33 cellular contexts compared by ENCODE assay signal in genomic region chr14:47060050-47060449, GRCh38.
DNase-seq lines count a peak whose midpoint lies in the region; ATAC-seq, FAIRE-seq and TF ChIP-seq lines count a peak whose summit lies in the region.
"Had no signal": no experiment of that assay in that cellular context is flagged by ENCODE, and none has a peak within 500 bp of the region (broad histone marks: within the 10 kb centered on the region; RNA-seq: fewer than 3 reads in every experiment).

No MANE protein-coding gene starts in this region.

- no peak overlapping the region for H3K9ac ChIP-seq in HepG2 (ENCODE audit: insufficient read depth, low read depth, low read length)
- H3K9ac ChIP-seq in IMR-90 (ENCODE audit: low read depth, low read length) = no peak overlapping the region
- H3K9ac ChIP-seq: BLaER1; BLaER1 treated with 17β-estradiol and CSF1 and Interleukin-3, amounts not matched to agents 10 nM and 100 nM had no signal

- FAIRE-seq in HepG2 (lab: Jason Lieb, UNC) (no peak), A549 (lab: Jason Lieb, UNC) (no peak)
- FAIRE-seq: D721Med had no signal

- H2BK5ac ChIP-seq in IMR-90 (ENCODE audit: low read depth, low read length, poor library complexity, severe bottlenecking) = no peak overlapping the region

- no peaks in the 10 kb centered on the region for H3K27me3 Mint-ChIP-seq in activated CD4-positive, alpha-beta T cell treated with anti-CD3 and anti-CD28 coated beads for 36 hours
- H3K27me3 Mint-ChIP-seq: B cell; CD4-positive, alpha-beta memory T cell; CD4-positive, alpha-beta T cell; CD4-positive, CD25-positive, alpha-beta regulatory T cell; CD8-positive, alpha-beta memory T cell had no signal

- intact Hi-C loops in HepG2 (cut with micrococcal nuclease; ENCODE audit: unreplicated experiment) (no loop called here), right lobe of liver (cut with DNase I) (no loop called here), IMR-90 (cut with micrococcal nuclease) (no loop called here), spleen (cut with DNase I; ENCODE audit: low total_unique reads) (no loop called here)
- intact Hi-C loops in activated CD4-positive, alpha-beta T cell treated with anti-CD3 and anti-CD28 coated beads for 36 hours (cut with DNase I, micrococcal nuclease) = no loop called here

- no peak overlapping the region for H4K5ac ChIP-seq in IMR-90 (ENCODE audit: low read depth, low read length)

- H3K4me1 Mint-ChIP-seq in activated CD4-positive, alpha-beta T cell treated with anti-CD3 and anti-CD28 coated beads for 36 hours = no peaks in the 10 kb centered on the region
- H3K4me1 Mint-ChIP-seq: B cell; CD14-positive monocyte; CD4-positive, alpha-beta memory T cell; CD4-positive, CD25-positive, alpha-beta regulatory T cell; CD8-positive, alpha-beta memory T cell had no signal

- H4K8ac ChIP-seq in IMR-90 (ENCODE audit: low read depth in 2 of 2, low read length in 2 of 2) = no peak overlapping the region

- no peaks in the 10 kb centered on the region for H3K9me1 ChIP-seq in IMR-90 (ENCODE audit: insufficient read depth, low read length)

- H3K4ac ChIP-seq in IMR-90 (ENCODE audit: low read depth, low read length) = no peak overlapping the region

- no peak for ATAC-seq in HepG2
- ATAC-seq in right lobe of liver = no peak
- ATAC-seq in A549 = no peak
- no peak for ATAC-seq in IMR-90 (ENCODE audit: low read depth)
- no peak for ATAC-seq in activated CD4-positive, alpha-beta T cell treated with anti-CD3 and anti-CD28 coated beads for 36 hours
- ATAC-seq: CD8-positive, alpha-beta T cell had no signal

- H2AK9ac ChIP-seq in IMR-90 (replicated peaks; ENCODE audit: low read depth, low read length, poor library complexity) = no peak overlapping the region

- POLR2A ChIA-PET in HepG2 (lab: Yijun Ruan, JAX) = no interaction called here
- POLR2A ChIA-PET in A549 (lab: Yijun Ruan, JAX) = no interaction called here
- POLR2A ChIA-PET in IMR-90 (lab: Charles Lee; ENCODE audit: unreplicated experiment) = no interaction called here
- POLR2A ChIA-PET in activated CD4-positive, alpha-beta T cell treated with anti-CD3 and anti-CD28 coated beads for 36 hours (lab: Charles Lee) = no interaction called here

- dilution Hi-C loops in IMR-90 (cut with HindIII; ENCODE audit: low sequenced_read_pairs, unreplicated experiment) = no loop called here

- no peak overlapping the region for H2AFZ ChIP-seq in HepG2 (ENCODE audit: low read length)
- H2AFZ ChIP-seq in IMR-90 (replicated peaks; ENCODE audit: low read length, poor library complexity) = no peak overlapping the region

- H4K20me1 ChIP-seq in HepG2 (ENCODE audit: insufficient read depth, low read length) (no peaks in the 10 kb centered on the region), IMR-90 (ENCODE audit: insufficient read depth, low read length) (no peaks in the 10 kb centered on the region)
- H4K20me1 ChIP-seq: BLaER1; BLaER1 treated with 17β-estradiol and CSF1 and Interleukin-3, amounts not matched to agents 10 nM and 100 nM had no signal

- CTCF ChIA-PET in HepG2 (lab: Yijun Ruan, JAX; ENCODE audit: low intra/inter-chr PET ratio, low total read pairs) = no interaction called here
- CTCF ChIA-PET in A549 (lab: Yijun Ruan, JAX) = no interaction called here
- CTCF ChIA-PET in IMR-90 (lab: Yijun Ruan, JAX) = no interaction called here
- CTCF ChIA-PET in activated CD4-positive, alpha-beta T cell treated with anti-CD3 and anti-CD28 coated beads for 36 hours (lab: Charles Lee) = no interaction called here

- H3K36me3 ChIP-seq in HepG2 (replicated peaks in 1 of 2; ENCODE audit: control insufficient read depth in 1 of 2, insufficient read depth in 2 of 2, low read length in 2 of 2) = no peaks in the 10 kb centered on the region
- no peaks in the 10 kb centered on the region for H3K36me3 ChIP-seq in right lobe of liver
- no peaks in the 10 kb centered on the region for H3K36me3 ChIP-seq in IMR-90 (ENCODE audit: control insufficient read depth, insufficient read depth, low read length)
- H3K36me3 ChIP-seq in spleen = no peaks in the 10 kb centered on the region
- H3K36me3 ChIP-seq: BE2C; BLaER1; BLaER1 treated with 17β-estradiol and CSF1 and Interleukin-3, amounts not matched to agents 10 nM and 100 nM had no signal

- H3K9me3 ChIP-seq in HepG2 (ENCODE audit: low read length) (no peaks in the 10 kb centered on the region), right lobe of liver (no peaks in the 10 kb centered on the region), A549 (no peaks in the 10 kb centered on the region), IMR-90 (ENCODE audit: control insufficient read depth, insufficient read depth, low read length) (peaks cover 2% of the 10 kb centered on the region; the same call in 1 of the 2 replicates), spleen (no peaks in the 10 kb centered on the region)
- H3K9me3 ChIP-seq: BE2C; BLaER1; BLaER1 treated with 17β-estradiol and CSF1 and Interleukin-3, amounts not matched to agents 10 nM and 100 nM; Caco-2 had no signal

- no peak overlapping the region for H2BK15ac ChIP-seq in IMR-90 (ENCODE audit: low read depth, low read length)

- no peak overlapping the region for H3K56ac ChIP-seq in IMR-90 (ENCODE audit: extremely low read depth, insufficient read depth, low read length)

- no peak for TF ChIP-seq CTCF in HepG2 (CRISPR knock-in tag; IDR thresholded peaks at IDR 0.05)
- no peak for TF ChIP-seq CTCF in right lobe of liver (IDR thresholded peaks at IDR 0.05)
- no peak for TF ChIP-seq CTCF in A549 (IDR thresholded peaks at IDR 0.05)
- no peak for TF ChIP-seq CTCF in IMR-90 (conservative IDR thresholded peaks at IDR 0.05; ENCODE audit: low read depth, low read length)
- TF ChIP-seq CTCF in spleen (IDR thresholded peaks at IDR 0.05 in 8 of 11, conservative IDR thresholded peaks at IDR 0.05 in 3 of 11) = no peak

- H3K4me2 ChIP-seq in HepG2 (ENCODE audit: low read depth, low read length) (no peak overlapping the region), A549 (no peak overlapping the region), IMR-90 (ENCODE audit: low read depth, low read length) (no peak overlapping the region)
- H3K4me2 ChIP-seq: BLaER1; BLaER1 treated with 17β-estradiol and CSF1 and Interleukin-3, amounts not matched to agents 10 nM and 100 nM had no signal

- no peak for DNase-seq in HepG2 (ENCODE audit: low spot score)
- no peak for DNase-seq in right lobe of liver
- no peak for DNase-seq in A549 (ENCODE audit: low read depth in 1 of 2, low spot score in 1 of 2)
- DNase-seq in IMR-90 = no peak
- DNase-seq in activated CD4-positive, alpha-beta T cell treated with anti-CD3 and anti-CD28 coated beads for 36 hours = no peak
- no peak for DNase-seq in spleen
- DNase-seq: 8988T; ACHN; AML-193; BE2C; C1 segment of cervical spinal cord; Caco-2; Calu3; CD4-positive, alpha-beta memory T cell; CD4-positive, alpha-beta T cell; CD4-positive, CD25-positive, alpha-beta regulatory T cell; CD8-positive, alpha-beta memory T cell; CD8-positive, alpha-beta T cell; COR-L47; DMS 273 treated with DMSO at 0.1 percent for 48 hours; DMS153; DMS53; DMS79; DMS79 treated with DMSO at 0.1 percent for 48 hours; DND-41; EL had no signal

- BruUV-seq in HepG2 (replicated peaks; lab: Mats Ljungman, UMichigan) (no TSS peak), IMR-90 (replicated peaks; lab: Mats Ljungman, UMichigan) (no TSS peak)

- no peak overlapping the region for H2BK20ac ChIP-seq in IMR-90 (ENCODE audit: low read depth, low read length)

- H3K4me3 ChIP-seq in HepG2 (replicated peaks in 1 of 3; ENCODE audit: insufficient read depth in 1 of 3, low read depth in 2 of 3, low read length in 3 of 3) (no peak overlapping the region), right lobe of liver (no peak overlapping the region), A549 (no peak overlapping the region), IMR-90 (ENCODE audit: insufficient read depth, low read depth, low read length) (no peak overlapping the region), spleen (no peak overlapping the region)
- H3K4me3 ChIP-seq: BLaER1; BLaER1 treated with 17β-estradiol and CSF1 and Interleukin-3, amounts not matched to agents 10 nM and 100 nM had no signal

- H3K27me3 ChIP-seq in HepG2 (ENCODE audit: control insufficient read depth in 1 of 2, insufficient read depth in 2 of 2, low read length in 2 of 2) (no peaks in the 10 kb centered on the region), right lobe of liver (no peaks in the 10 kb centered on the region), IMR-90 (ENCODE audit: control insufficient read depth, insufficient read depth, low read length) (no peaks in the 10 kb centered on the region), spleen (replicated peaks in 1 of 7) (no peaks in the 10 kb centered on the region)
- H3K27me3 ChIP-seq: BE2C; BLaER1; BLaER1 treated with 17β-estradiol and CSF1 and Interleukin-3, amounts not matched to agents 10 nM and 100 nM had no signal

- H3K23ac ChIP-seq in IMR-90 (ENCODE audit: low read depth, low read length) = no peak overlapping the region

- H3K27ac ChIP-seq in HepG2 (ENCODE audit: extremely low read length, insufficient read depth, low read length) (no peak overlapping the region), right lobe of liver (no peak overlapping the region), A549 (no peak overlapping the region), IMR-90 (ENCODE audit: insufficient read depth, low read length) (no peak overlapping the region), spleen (no peak overlapping the region)
- H3K27ac ChIP-seq: 22Rv1; BLaER1; BLaER1 treated with 17β-estradiol and CSF1 and Interleukin-3, amounts not matched to agents 10 nM and 100 nM; C4-2B had no signal

- in situ Hi-C loops in HepG2 (cut with HindIII; ENCODE audit: extremely low pct_ligation_motif_present, low pct_unique_long_range_greater_than_20kb) = no loop called here
- in situ Hi-C loops in IMR-90 (cut with MboI; ENCODE audit: low sequenced_read_pairs) = no loop called here

- no peak for TF ChIP-seq RAD21 in HepG2 (CRISPR knock-in tag; IDR thresholded peaks at IDR 0.05)
- no peak for TF ChIP-seq RAD21 in A549 (conservative IDR thresholded peaks at IDR 0.05 in 1 of 2, IDR thresholded peaks at IDR 0.05 in 1 of 2)
- TF ChIP-seq RAD21 in IMR-90 (IDR thresholded peaks at IDR 0.05; ENCODE audit: low read length) = no peak

- H3K79me1 ChIP-seq in IMR-90 (ENCODE audit: low read depth in 1 of 2, low read length in 2 of 2) = no peaks in the 10 kb centered on the region

- H2AK5ac ChIP-seq in IMR-90 (ENCODE audit: low read depth, low read length) = no peak overlapping the region

- peaks cover 3% of the 10 kb centered on the region for H3K9me3 Mint-ChIP-seq in activated CD4-positive, alpha-beta T cell treated with anti-CD3 and anti-CD28 coated beads for 36 hours (ENCODE audit: low read depth)

- TF ChIP-seq POLR2A in HepG2 (IDR thresholded peaks at IDR 0.05; ENCODE audit: insufficient read depth in 1 of 2, low read depth in 2 of 2, low read length in 2 of 2) (no peak), right lobe of liver (IDR thresholded peaks at IDR 0.05) (no peak), A549 (IDR thresholded peaks at IDR 0.05; ENCODE audit: low read length) (no peak), IMR-90 (IDR thresholded peaks at IDR 0.05; ENCODE audit: low read depth, low read length) (no peak), spleen (IDR thresholded peaks at IDR 0.05) (no peak)

- WGBS in HepG2 (ENCODE audit: low lambda C conversion rate) = 0% methylated on average over 3 of the region's 3 CpGs
- 35% methylated on average over 3 of the region's 3 CpGs for WGBS in right lobe of liver (ENCODE audit: insufficient coverage, low coverage, low lambda C conversion rate, missing lambda C conversion rate)
- 1% methylated on average over 3 of the region's 3 CpGs for WGBS in A549 (ENCODE audit: missing lambda C conversion rate)
- no CpG with 5 or more reads among the region's 3 CpGs for WGBS in IMR-90 (ENCODE audit: extremely low coverage in 2 of 2, insufficient read length in 1 of 2), 2 experiments
- 69 to 86% (median 80%) methylated on average over 3 of the region's 3 CpGs for WGBS in spleen, 5 donors

- H2BK120ac ChIP-seq in IMR-90 (ENCODE audit: low read depth, low read length) = no peak overlapping the region

- H3K14ac ChIP-seq in IMR-90 (replicated peaks; ENCODE audit: low read depth, low read length) = no peak overlapping the region

- no peaks in the 10 kb centered on the region for H3K36me3 Mint-ChIP-seq in activated CD4-positive, alpha-beta T cell treated with anti-CD3 and anti-CD28 coated beads for 36 hours (ENCODE audit: low read depth)
- H3K36me3 Mint-ChIP-seq: CD14-positive monocyte; CD4-positive, alpha-beta memory T cell; CD4-positive, CD25-positive, alpha-beta regulatory T cell; CD8-positive, alpha-beta memory T cell; CD8-positive, alpha-beta T cell had no signal

- no peaks in the 10 kb centered on the region for H3K4me1 ChIP-seq in HepG2 (ENCODE audit: insufficient read depth, low read length)
- H3K4me1 ChIP-seq in right lobe of liver = no peaks in the 10 kb centered on the region
- no peaks in the 10 kb centered on the region for H3K4me1 ChIP-seq in A549
- H3K4me1 ChIP-seq in IMR-90 (ENCODE audit: control insufficient read depth, insufficient read depth, low read length) = no peaks in the 10 kb centered on the region
- H3K4me1 ChIP-seq in spleen = no peaks in the 10 kb centered on the region
- H3K4me1 ChIP-seq: BLaER1; BLaER1 treated with 17β-estradiol and CSF1 and Interleukin-3, amounts not matched to agents 10 nM and 100 nM; Caco-2 had no signal

- no peak overlapping the region for H4K91ac ChIP-seq in IMR-90 (ENCODE audit: insufficient read depth, low read depth, low read length)

- H3K4me3 Mint-ChIP-seq in activated CD4-positive, alpha-beta T cell treated with anti-CD3 and anti-CD28 coated beads for 36 hours = no peak overlapping the region
- H3K4me3 Mint-ChIP-seq: B cell; CD14-positive monocyte; CD4-positive, alpha-beta memory T cell; CD4-positive, alpha-beta T cell; CD4-positive, CD25-positive, alpha-beta regulatory T cell; CD8-positive, alpha-beta memory T cell; CD8-positive, alpha-beta T cell had no signal

- H3K79me2 ChIP-seq in HepG2 (ENCODE audit: insufficient read depth, low read length) = no peaks in the 10 kb centered on the region

- TF ChIP-seq EP300 in HepG2 (IDR thresholded peaks at IDR 0.05; ENCODE audit: low read depth in 2 of 2, low read length in 2 of 2) = no peak
- TF ChIP-seq EP300 in HepG2 (CRISPR knock-in tag; IDR thresholded peaks at IDR 0.05; ENCODE audit: borderline replicate concordance) = no peak
- TF ChIP-seq EP300 in A549 (IDR thresholded peaks at IDR 0.05) = no peak

- no peak overlapping the region for H3K27ac Mint-ChIP-seq in activated CD4-positive, alpha-beta T cell treated with anti-CD3 and anti-CD28 coated beads for 36 hours
- H3K27ac Mint-ChIP-seq: B cell; CD14-positive monocyte; CD4-positive, alpha-beta memory T cell; CD4-positive, alpha-beta T cell; CD4-positive, CD25-positive, alpha-beta regulatory T cell; CD8-positive, alpha-beta T cell had no signal

- H3K18ac ChIP-seq in IMR-90 (ENCODE audit: low read depth, low read length) = no peak overlapping the region

Comparison
In these comparisons a context has a peak if more than half of its experiments do, and no peak if none do; other contexts are left out.
1. Of the 38 proteins assayed by ChIP-seq in both HepG2 and A549: peak only in HepG2: none; only in A549: none; in both: MAFK; in neither: 37.